Comparison of ENCODE assay signal across 26 cellular contexts in genomic region chr5:32848681-32849080, GRCh38.
"Had no signal": no experiment of that assay in that cellular context is flagged by ENCODE, and none has a peak within 500 bp of the region (broad histone marks: within the 10 kb centered on the region; RNA-seq: fewer than 3 reads in every experiment).

No MANE protein-coding gene starts in this region.

- H3K4me2 ChIP-seq: smooth muscle cell had no signal

- H3K4me1 ChIP-seq: colonic mucosa, parathyroid adenoma, psoas muscle, sigmoid colon had no signal

- DNase-seq: activated B cell treated with CpG ODN at 0.5 μM for 24 hours; activated CD4-positive, alpha-beta T cell treated with anti-CD3 and anti-CD28 coated beads, Interleukin-2, amount 50 U/mL, for 1 hour; activated CD8-positive, alpha-beta memory T cell treated with anti-CD3 and anti-CD28 coated beads, Interleukin-2, amount 10 ng/mL, durations not matched to agents 7 days and 5 days; activated CD8-positive, alpha-beta T cell treated with anti-CD3 and anti-CD28 coated beads, Interleukin-2, amount 10 ng/mL, durations not matched to agents 7 days and 5 days; activated naive CD4-positive, alpha-beta T cell treated with Interleukin-2 at 50 U/mL for 16 hours; activated naive CD8-positive, alpha-beta T cell treated with anti-CD3 and anti-CD28 coated beads for 36 hours; activated T-cell treated with anti-CD3 and anti-CD28 coated beads, Interleukin-2, amount 50 U/mL, for 72 hours; amniotic stem cell; colonic mucosa; dorsolateral prefrontal cortex; effector memory CD4-positive, alpha-beta T cell; foreskin melanocyte; left ventricle myocardium superior; mammary epithelial cell; naive B cell; nephron progenitor cell; psoas muscle; sigmoid colon; stimulated activated CD4-positive, alpha-beta T cell treated with anti-CD3 and anti-CD28 coated beads, Interleukin-15, amount 100 ng/mL, for 24 hours; stimulated activated CD4-positive, alpha-beta T cell treated with anti-CD3 and anti-CD28 coated beads, Interleukin-2, amount 100 ng/mL, for 24 hours; stimulated activated naive CD4-positive, alpha-beta T cell treated with Interleukin-2 at 50 U/mL for 16 hours; T-helper 1 cell had no signal

- H3K4me3 ChIP-seq: colonic mucosa, dorsolateral prefrontal cortex, psoas muscle, sigmoid colon, smooth muscle cell, tibial nerve had no signal

- H2AFZ ChIP-seq: parathyroid adenoma had no signal

- H3K9ac ChIP-seq: parathyroid adenoma had no signal

- ATAC-seq: activated CD8-positive, alpha-beta memory T cell treated with anti-CD3 and anti-CD28 coated beads, Interleukin-2, amount 10 ng/mL, durations not matched to agents 7 days and 5 days; activated CD8-positive, alpha-beta T cell treated with anti-CD3 and anti-CD28 coated beads, Interleukin-2, amount 10 ng/mL, durations not matched to agents 7 days and 5 days; activated T-cell treated with anti-CD3 and anti-CD28 coated beads, Interleukin-2, amount 50 U/mL, for 72 hours; left ventricle myocardium superior; psoas muscle had no signal

- H3K9me3 ChIP-seq: colonic mucosa, psoas muscle, sigmoid colon, tibial nerve had no signal

- H3K27ac ChIP-seq: colonic mucosa, dorsolateral prefrontal cortex, parathyroid adenoma, psoas muscle, sigmoid colon, tibial nerve had no signal

- H3K79me2 ChIP-seq: parathyroid adenoma had no signal

- H3K36me3 ChIP-seq: colonic mucosa, sigmoid colon, tibial nerve had no signal

- FAIRE-seq: islet of Langerhans had no signal

- H3K27me3 ChIP-seq: colonic mucosa, sigmoid colon, tibial nerve had no signal
